In genomic region chr12:7705846-7706245, GRCh38 we compare ENCODE assay signal across 1 cellular context.
TF ChIP-seq lines count a peak whose summit lies in the region.

No MANE protein-coding gene starts in this region.

TF ChIP-seq in SK-N-SH treated with all-trans-retinoic acid at 6 μM for 48 hours, 23 proteins besides CTCF, POLR2A, EP300 and RAD21 (continued from another document):
- no peak for TF ChIP-seq RARB (CRISPR knock-in tag; IDR thresholded peaks at IDR 0.05)
- TF ChIP-seq ZC3H10 (CRISPR knock-in tag; IDR thresholded peaks at IDR 0.05): no peak
- TF ChIP-seq PATZ1 (CRISPR knock-in tag; IDR thresholded peaks at IDR 0.05; ENCODE audit: borderline replicate concordance): no peak
- no peak for TF ChIP-seq BACH2 (CRISPR knock-in tag; IDR thresholded peaks at IDR 0.05; ENCODE audit: borderline replicate concordance)
- TF ChIP-seq ZFP30 (CRISPR knock-in tag; IDR thresholded peaks at IDR 0.05): no peak
- TF ChIP-seq TSHZ2 (CRISPR knock-in tag; IDR thresholded peaks at IDR 0.05): no peak
- no peak for TF ChIP-seq ZNF565 (CRISPR knock-in tag; conservative IDR thresholded peaks at IDR 0.05; ENCODE audit: low read depth)
- no peak for TF ChIP-seq TOX (CRISPR knock-in tag; IDR thresholded peaks at IDR 0.05; ENCODE audit: borderline replicate concordance)
- TF ChIP-seq SNAI2 (CRISPR knock-in tag; IDR thresholded peaks at IDR 0.05): no peak
- no peak for TF ChIP-seq POU6F1 (CRISPR knock-in tag; IDR thresholded peaks at IDR 0.05; ENCODE audit: borderline replicate concordance, low read depth)
- no peak for TF ChIP-seq TCF4 (CRISPR knock-in tag; IDR thresholded peaks at IDR 0.05; ENCODE audit: borderline replicate concordance)
- no peak for TF ChIP-seq ISL1 (CRISPR knock-in tag; IDR thresholded peaks at IDR 0.05)
- TF ChIP-seq CSRNP3 (CRISPR knock-in tag; IDR thresholded peaks at IDR 0.05): no peak
- TF ChIP-seq ZNF70 (CRISPR knock-in tag; IDR thresholded peaks at IDR 0.05): no peak
- TF ChIP-seq PPARA (CRISPR knock-in tag; IDR thresholded peaks at IDR 0.05; ENCODE audit: borderline replicate concordance): no peak
- TF ChIP-seq CSDC2 (CRISPR knock-in tag; IDR thresholded peaks at IDR 0.05): no peak
- TF ChIP-seq ZFP3 (CRISPR knock-in tag; IDR thresholded peaks at IDR 0.05): no peak
- TF ChIP-seq OSR1 (CRISPR knock-in tag; IDR thresholded peaks at IDR 0.05): no peak
